Comparison of ENCODE assay signal across 9 cellular contexts in the genomic region with DNA sequence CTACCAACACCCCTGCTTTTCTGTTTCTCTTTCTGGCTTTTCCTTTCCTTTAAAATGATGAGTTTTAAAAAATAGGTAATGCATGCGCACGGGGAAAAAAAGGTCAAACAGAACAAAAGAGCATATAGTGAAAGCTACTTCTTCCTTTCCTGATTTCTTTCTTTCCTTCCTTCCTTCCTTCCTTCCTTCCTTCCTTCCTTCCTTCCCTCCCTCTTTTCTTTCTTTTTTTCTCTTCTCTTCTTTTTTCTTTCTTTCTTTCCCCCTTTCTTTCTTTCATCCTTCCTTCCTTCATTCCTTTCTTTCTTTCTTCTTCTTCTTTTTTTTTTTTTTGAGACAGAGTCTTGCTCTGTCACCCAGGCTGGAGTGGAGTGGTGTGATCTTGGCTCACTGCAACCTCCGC. TPM values are rescaled to one million over a fixed set of nuclear protein-coding genes. Genes with fewer than 3 reads are reported as not detected.
"Had no signal": no experiment of that assay in that cellular context is flagged by ENCODE, and none has a peak within 500 bp of the region (broad histone marks: within the 10 kb centered on the region; RNA-seq: fewer than 3 reads in every experiment).

No MANE protein-coding gene starts in this region.

RNA-seq across cellular contexts. Expression of a gene that starts 35.5 kb away (rescaled TPM):
- total RNA-seq: LHCN-M2, MCF 10A, NCI-H460, OCI-LY7, Right ventricle myocardium inferior, RPMI7951, SJCRH30, SK-MEL-5 had no signal

RNA-seq across cellular contexts. Expression of a gene that starts 42.2 kb away (rescaled TPM):
- total RNA-seq: LHCN-M2, MCF 10A, NCI-H460, OCI-LY7, PC-9, Right ventricle myocardium inferior, RPMI7951, SJCRH30, SK-MEL-5 had no signal
